38 cellular contexts compared by ENCODE assay signal in genomic region chr9:110293246-110293645, GRCh38. TPM values are rescaled to one million over a fixed set of nuclear protein-coding genes. Genes with fewer than 3 reads are reported as not detected.
"Had no signal": no experiment of that assay in that cellular context is flagged by ENCODE, and none has a peak within 500 bp of the region (broad histone marks: within the 10 kb centered on the region; RNA-seq: fewer than 3 reads in every experiment).

No MANE protein-coding gene starts in this region.

- DNase-seq: activated CD4-positive, alpha-beta memory T cell treated with anti-CD3 and anti-CD28 coated beads, Interleukin-2, amount 10 ng/mL, durations not matched to agents 7 days and 5 days; activated CD4-positive, alpha-beta T cell treated with anti-CD3 and anti-CD28 coated beads for 1 hour; activated CD4-positive, alpha-beta T cell treated with anti-CD3 and anti-CD28 coated beads for 48 hours; activated CD4-positive, CD25-positive, alpha-beta regulatory T cell; activated CD8-positive, alpha-beta memory T cell treated with anti-CD3 and anti-CD28 coated beads for 24 hours; activated CD8-positive, alpha-beta memory T cell treated with anti-CD3 and anti-CD28 coated beads, Interleukin-2, amount 10 ng/mL, durations not matched to agents 7 days and 5 days; activated effector memory CD4-positive, alpha-beta T cell treated with anti-CD3 and anti-CD28 coated beads, Interleukin-2, amount 50 U/mL, for 16 hours; activated naive CD4-positive, alpha-beta T cell; activated naive CD4-positive, alpha-beta T cell treated with anti-CD3 and anti-CD28 coated beads, Interleukin-2, amount 50 U/mL, for 16 hours; activated naive CD8-positive, alpha-beta T cell treated with anti-CD3 and anti-CD28 coated beads for 36 hours; activated T-cell treated with anti-CD3 and anti-CD28 coated beads, Interleukin-2, amount 50 U/mL, for 1 hour; activated T-cell treated with anti-CD3 and anti-CD28 coated beads, Interleukin-2, amount 50 U/mL, for 72 hours; amniotic stem cell; aorta; caudate nucleus; cerebellar nuclear complex; KBM-7; MG63; NCI-H1048; NCI-H1105 treated with DMSO at 0.1 percent for 48 hours; NCI-H1436; NCI-H1694; NCI-H2029; NCI-H510A; NCI-H526; NCI-H748 treated with DMSO at 0.1 percent for 48 hours; NK-92 treated with Interleukin-12 subunit alpha and Interleukin-12 subunit beta, amount 100 ng/mL, for 24 hours; PC-3; Peyer's patch; Right ventricle myocardium superior; RPMI8226; SJCRH30; T1000; WERI-Rb-1 had no signal

- ATAC-seq: activated CD8-positive, alpha-beta memory T cell treated with anti-CD3 and anti-CD28 coated beads, Interleukin-2, amount 10 ng/mL, durations not matched to agents 7 days and 5 days; activated T-cell treated with anti-CD3 and anti-CD28 coated beads, Interleukin-2, amount 50 U/mL, for 72 hours; activated T-helper 17 cell treated with anti-CD3 and anti-CD28 coated beads, Interleukin-2, amount 50 U/mL, for 72 hours; PC-3 had no signal

- H3K9me3 ChIP-seq: MG63, Peyer's patch had no signal

- H3K4me1 ChIP-seq: Peyer's patch, SJCRH30 had no signal

- H3K4me3 ChIP-seq: MG63, Peyer's patch, SJCRH30, SK-N-MC had no signal

- H3K27me3 ChIP-seq: MG63, Peyer's patch, SJCRH30 had no signal

- H3K36me3 ChIP-seq: MG63, Peyer's patch, SJCRH30, WERI-Rb-1 had no signal

- H3K27ac ChIP-seq: Peyer's patch, SJCRH30, SK-N-MC, WERI-Rb-1 had no signal

RNA-seq across cellular contexts. Expression of gene TXNDC8, which starts 44.4 kb away (rescaled TPM):
- total RNA-seq: activated CD4-positive, alpha-beta memory T cell treated with anti-CD3 and anti-CD28 coated beads, Interleukin-2, amount 10 ng/mL, durations not matched to agents 7 days and 5 days; activated CD8-positive, alpha-beta memory T cell treated with anti-CD3 and anti-CD28 coated beads, Interleukin-2, amount 10 ng/mL, durations not matched to agents 7 days and 5 days; activated naive CD8-positive, alpha-beta T cell treated with anti-CD3 and anti-CD28 coated beads for 36 hours; activated T-cell treated with anti-CD3 and anti-CD28 coated beads, Interleukin-2, amount 50 U/mL, for 72 hours; activated T-helper 17 cell treated with anti-CD3 and anti-CD28 coated beads, Interleukin-2, amount 50 U/mL, for 72 hours; aorta; PC-3; Peyer's patch; Right ventricle myocardium superior; SJCRH30; T-helper 1 cell treated with Interleukin-12 subunit alpha and Interleukin-12 subunit beta and Interleukin-4 antibody, amounts not matched to agents 30 ng/mL and 1 ng/mL, for 36 hours; T-helper 2 cell treated with Interferon-gamma antibody and Interleukin-4, amounts not matched to agents 100 ng/mL and 5 ng/mL, for 36 hours had no signal
- polyA plus RNA-seq: aorta had no signal
